ENCODE assay signal across 20 cellular contexts in the genomic region with DNA sequence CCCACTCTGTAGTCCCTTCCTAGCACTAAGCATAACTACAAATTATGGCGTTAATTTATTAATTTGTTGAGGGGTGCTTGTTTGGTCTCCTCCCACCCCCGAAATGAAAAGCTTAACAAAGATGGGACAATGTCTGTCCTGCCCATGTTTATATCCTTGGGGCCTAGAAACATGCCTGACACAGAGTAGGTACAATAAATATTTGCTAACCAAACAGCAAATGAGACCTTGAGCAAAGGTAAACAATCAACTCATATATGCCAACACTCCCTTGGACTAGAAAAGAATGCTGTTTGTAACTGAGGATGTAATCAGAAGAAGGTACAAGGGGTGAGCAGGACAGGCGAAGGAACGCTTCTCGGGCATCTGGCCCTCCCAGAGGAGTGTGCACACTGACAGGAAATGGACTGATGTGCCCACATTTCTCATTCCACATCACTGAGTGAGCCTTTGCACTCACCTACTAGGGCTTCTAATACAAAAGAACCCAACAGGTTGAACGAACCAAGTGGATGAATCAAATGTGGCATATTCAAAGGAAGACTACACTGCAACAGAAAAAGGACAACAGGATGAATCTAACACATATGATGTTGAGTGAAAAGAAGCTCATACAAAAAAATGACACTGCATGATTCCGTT.
"Had no signal": no experiment of that assay in that cellular context is flagged by ENCODE, and none has a peak within 500 bp of the region (broad histone marks: within the 10 kb centered on the region; RNA-seq: fewer than 3 reads in every experiment).

No MANE protein-coding gene starts in this region.

- H3K27me3 ChIP-seq: ascending aorta, esophagus squamous epithelium, heart right ventricle, thyroid gland had no signal

- H3K36me3 ChIP-seq: thyroid gland had no signal

- H3K36me3 Mint-ChIP-seq: natural killer cell had no signal

- H3K4me3 Mint-ChIP-seq: activated naive CD4-positive, alpha-beta T cell treated with anti-CD3 and anti-CD28 coated beads, Interleukin-2, amount 50 U/mL, for 24 hours; immature natural killer cell; natural killer cell; T-helper 2 cell treated with Interferon-gamma antibody and Interleukin-4, amounts not matched to agents 5 μg/mL and 100 μg/mL, for 36 hours had no signal

- H3K4me1 ChIP-seq: ascending aorta had no signal

- DNase-seq: activated CD4-positive, alpha-beta T cell treated with anti-CD3 and anti-CD28 coated beads, Interleukin-2, amount 50 U/mL, for 1 hour; activated CD8-positive, alpha-beta memory T cell treated with anti-CD3 and anti-CD28 coated beads, Interleukin-2, amount 50 U/mL, for 48 hours; activated gamma-delta T cell; effector CD4-positive, alpha-beta T cell; esophagus squamous epithelium; heart right ventricle; immature natural killer cell; kidney glomerular epithelial cell; mesendoderm; natural killer cell; nucleus accumbens; retina; stimulated activated CD4-positive, alpha-beta T cell treated with anti-CD3 and anti-CD28 coated beads, Interleukin-1b, Interleukin-23, amount 100 ng/mL, for 48 hours; stimulated activated CD8-positive, alpha-beta memory T cell treated with anti-CD3 and anti-CD28 coated beads, Interleukin-4, amount 100 ng/mL, for 48 hours; stimulated activated naive CD4-positive, alpha-beta T cell treated with Interleukin-2 at 50 U/mL for 16 hours; thyroid gland had no signal

- H3K27ac ChIP-seq: ascending aorta, esophagus squamous epithelium, heart right ventricle, thyroid gland had no signal

- ATAC-seq: activated CD4-positive, CD25-positive, alpha-beta regulatory T cell treated with anti-CD3 and anti-CD28 coated beads, Interleukin-2, amount 50 U/mL, for 24 hours; heart right ventricle; natural killer cell had no signal

- H3K27me3 Mint-ChIP-seq: activated naive CD4-positive, alpha-beta T cell treated with anti-CD3 and anti-CD28 coated beads, Interleukin-2, amount 50 U/mL, for 24 hours had no signal

- H3K9me3 Mint-ChIP-seq: activated naive CD4-positive, alpha-beta T cell treated with anti-CD3 and anti-CD28 coated beads, Interleukin-2, amount 50 U/mL, for 24 hours; immature natural killer cell; natural killer cell; T-helper 2 cell treated with Interferon-gamma antibody and Interleukin-4, amounts not matched to agents 5 μg/mL and 100 μg/mL, for 36 hours had no signal

- H3K4me3 ChIP-seq: ascending aorta, esophagus squamous epithelium, heart right ventricle, thyroid gland had no signal

- H3K9me3 ChIP-seq: ascending aorta, esophagus squamous epithelium, heart right ventricle, thyroid gland had no signal

- H3K27ac Mint-ChIP-seq: activated naive CD4-positive, alpha-beta T cell treated with anti-CD3 and anti-CD28 coated beads, Interleukin-2, amount 50 U/mL, for 24 hours; natural killer cell; T-helper 2 cell treated with Interferon-gamma antibody and Interleukin-4, amounts not matched to agents 5 μg/mL and 100 μg/mL, for 36 hours had no signal
